10 cellular contexts compared by ENCODE assay signal in genomic region chr10:11113156-11113555, GRCh38.
A peak's percentile ranks its signal among the peaks of the same experiment; 100 is the strongest.
DNase-seq lines count a peak whose midpoint lies in the region; ATAC-seq and TF ChIP-seq lines count a peak whose summit lies in the region.
"Had no signal": no experiment of that assay in that cellular context is flagged by ENCODE, and none has a peak within 500 bp of the region (broad histone marks: within the 10 kb centered on the region; RNA-seq: fewer than 3 reads in every experiment).

No MANE protein-coding gene starts in this region.

- no peak overlapping the region for H3K4me3 ChIP-seq in right atrium auricular region
- H3K4me3 ChIP-seq in testis = no peak overlapping the region

- 79 to 80% methylated on average over 4 of the region's 4 CpGs for WGBS in testis, 2 donors

- H3K27ac ChIP-seq in right atrium auricular region = peak overlapping the region; percentile 54 to 77
- no peak overlapping the region for H3K27ac ChIP-seq in testis

- peak; percentile 58 for ATAC-seq in HG03039 (IDR thresholded peaks at IDR 0.05; ENCODE audit: unreplicated experiment)
- peak; percentile 61 for ATAC-seq in activated naive CD8-positive, alpha-beta T cell treated with anti-CD3 and anti-CD28 coated beads, Interleukin-2, amount 50 U/mL, for 24 hours

- peak overlapping the region; percentile 58 for H3K27ac Mint-ChIP-seq in activated naive CD8-positive, alpha-beta T cell treated with anti-CD3 and anti-CD28 coated beads, Interleukin-2, amount 50 U/mL, for 24 hours
- H3K27ac Mint-ChIP-seq: T-helper 1 cell treated with Interleukin-12 subunit alpha and Interleukin-12 subunit beta and Interleukin-4 antibody, amounts not matched to agents 30 μg/mL and 1 μg/mL, for 36 hours had no signal

- H3K4me3 Mint-ChIP-seq in activated naive CD8-positive, alpha-beta T cell treated with anti-CD3 and anti-CD28 coated beads, Interleukin-2, amount 50 U/mL, for 24 hours = peak overlapping the region; percentile 30
- H3K4me3 Mint-ChIP-seq: T-helper 1 cell treated with Interleukin-12 subunit alpha and Interleukin-12 subunit beta and Interleukin-4 antibody, amounts not matched to agents 30 μg/mL and 1 μg/mL, for 36 hours had no signal

- intact Hi-C loops in cardiac septum (cut with DNase I) = no loop called here
- intact Hi-C loops in testis (cut with DNase I; ENCODE audit: low total_unique reads) = no loop called here

- TF ChIP-seq POLR2A in testis (IDR thresholded peaks at IDR 0.05) = no peak

- no peaks in the 10 kb centered on the region for H3K9me3 ChIP-seq in right atrium auricular region
- H3K9me3 ChIP-seq in testis = no peaks in the 10 kb centered on the region

- H3K4me1 Mint-ChIP-seq in activated naive CD8-positive, alpha-beta T cell treated with anti-CD3 and anti-CD28 coated beads, Interleukin-2, amount 50 U/mL, for 24 hours = peaks cover 16% of the 10 kb centered on the region

- no peaks in the 10 kb centered on the region for H3K9me3 Mint-ChIP-seq in activated naive CD8-positive, alpha-beta T cell treated with anti-CD3 and anti-CD28 coated beads, Interleukin-2, amount 50 U/mL, for 24 hours
- H3K9me3 Mint-ChIP-seq: T-helper 1 cell treated with Interleukin-12 subunit alpha and Interleukin-12 subunit beta and Interleukin-4 antibody, amounts not matched to agents 30 μg/mL and 1 μg/mL, for 36 hours had no signal

- peak in 1 of 2 donors; percentile 44 for TF ChIP-seq CTCF in right atrium auricular region (IDR thresholded peaks at IDR 0.05)
- peak in 2 of 3 experiments; percentile 35 for TF ChIP-seq CTCF in testis (IDR thresholded peaks at IDR 0.05)

- DNase-seq in right atrium auricular region (ENCODE audit: low spot score) (no peak), cardiac septum (ENCODE audit: low spot score) (no peak), testis (no peak), NOMO-1 treated with dmso at 0.1 percent for 144 hours (lab: John Stamatoyannopoulos, UW; ENCODE audit: unreplicated experiment) (no peak), NCI-H2227 (lab: John Stamatoyannopoulos, UW; ENCODE audit: unreplicated experiment) (no peak), NCI-H2029 (lab: John Stamatoyannopoulos, UW) (no peak)
- no peak for DNase-seq in activated naive CD8-positive, alpha-beta T cell treated with anti-CD3 and anti-CD28 coated beads, Interleukin-2, amount 50 U/mL, for 24 hours
- DNase-seq: glutamatergic neuron had no signal

- H3K36me3 Mint-ChIP-seq in activated naive CD8-positive, alpha-beta T cell treated with anti-CD3 and anti-CD28 coated beads, Interleukin-2, amount 50 U/mL, for 24 hours (ENCODE audit: low read depth) = no peaks in the 10 kb centered on the region

- H3K36me3 ChIP-seq in right atrium auricular region (no peaks in the 10 kb centered on the region), testis (ENCODE audit: low read depth, missing control alignments) (no peaks in the 10 kb centered on the region)

- no peaks in the 10 kb centered on the region for H3K27me3 ChIP-seq in right atrium auricular region
- H3K27me3 ChIP-seq in testis = no peaks in the 10 kb centered on the region

- H3K4me1 ChIP-seq in right atrium auricular region = peaks cover 0 to 67% of the 10 kb centered on the region in 2 donors
- no peaks in the 10 kb centered on the region for H3K4me1 ChIP-seq in testis

- no peaks in the 10 kb centered on the region for H3K27me3 Mint-ChIP-seq in activated naive CD8-positive, alpha-beta T cell treated with anti-CD3 and anti-CD28 coated beads, Interleukin-2, amount 50 U/mL, for 24 hours

Comparison
In these comparisons a context has a peak if more than half of its experiments do, and no peak if none do; other contexts are left out.
1. H3K27ac ChIP-seq: peak in right atrium auricular region (2 of 2); none in testis (0 of 2).